In genomic region chr10:3803295-3803883, GRCh38 we compare ENCODE assay signal across 8 cellular contexts. TPM values are rescaled to one million over a fixed set of nuclear protein-coding genes. Genes with fewer than 3 reads are reported as not detected.
DNase-seq lines count a peak whose midpoint lies in the region; ATAC-seq and TF ChIP-seq lines count a peak whose summit lies in the region.

No MANE protein-coding gene starts in this region.

- H3K9me3 ChIP-seq in heart right ventricle, result peaks cover 0 to 2% (median 0%) of the 10 kb centered on the region in 11 donors
- H3K9me3 ChIP-seq in stomach, result no peaks in the 10 kb centered on the region

- H3K36me3 ChIP-seq in heart right ventricle (no peaks in the 10 kb centered on the region), stomach (no peaks in the 10 kb centered on the region)

- H3K27ac Mint-ChIP-seq in T-helper 2 cell treated with Interferon-gamma antibody and Interleukin-4, amounts not matched to agents 5 μg/mL and 100 μg/mL, for 36 hours, result peak overlapping the region; percentile 98

- TF ChIP-seq EP300 in stomach (IDR thresholded peaks at IDR 0.05), result no peak

- peaks cover 75% of the 10 kb centered on the region for H3K4me1 Mint-ChIP-seq in T-helper 2 cell treated with Interferon-gamma antibody and Interleukin-4, amounts not matched to agents 5 μg/mL and 100 μg/mL, for 36 hours (ENCODE audit: low read depth)

- no peak overlapping the region for H3K4me3 ChIP-seq in heart right ventricle
- H3K4me3 ChIP-seq in stomach, result no peak overlapping the region

- TF ChIP-seq CTCF in heart right ventricle (IDR thresholded peaks at IDR 0.05) (peak in 2 of 9 donors; percentile 5 to 7), stomach (IDR thresholded peaks at IDR 0.05) (no peak)

- peak; percentile 65 for DNase-seq in activated CD4-positive, alpha-beta T cell treated with anti-CD3 and anti-CD28 coated beads for 48 hours
- DNase-seq in activated CD4-positive, alpha-beta T cell treated with anti-CD3 and anti-CD28 coated beads for 1 hour, result no peak
- DNase-seq in T-helper 2 cell treated with Interferon-gamma antibody and Interleukin-4, amounts not matched to agents 5 μg/mL and 100 μg/mL, for 36 hours (ENCODE audit: low spot score), result no peak
- DNase-seq in heart right ventricle (peak in 1 of 2 donors; percentile 12), stomach (no peak), sciatic nerve (ENCODE audit: low spot score) (no peak), NK-92 (lab: John Stamatoyannopoulos, UW; ENCODE audit: unreplicated experiment) (no peak)
- no peak for DNase-seq in activated CD8-positive, alpha-beta memory T cell treated with anti-CD3 and anti-CD28 coated beads, Interleukin-2, amount 50 U/mL, for 48 hours

- H3K27ac ChIP-seq in heart right ventricle (peak overlapping the region in 9 of 10 donors; percentile 39 to 95 (median 90)), stomach (peak overlapping the region; percentile 73 to 94 (median 91))

- intact Hi-C loops in heart right ventricle (cut with DNase I) (loop anchor here in 3 of 10 donors (5.0 to 10.0 kb wide), 4 partner anchors 109 to 441 kb away; no protein-coding TSS in a partner anchor), stomach (cut with DNase I; ENCODE audit: low total_unique reads) (no loop called here), sciatic nerve (cut with DNase I) (no loop called here)

- TF ChIP-seq POLR2A in stomach (IDR thresholded peaks at IDR 0.05), result no peak

- H3K27me3 Mint-ChIP-seq in T-helper 2 cell treated with Interferon-gamma antibody and Interleukin-4, amounts not matched to agents 5 μg/mL and 100 μg/mL, for 36 hours (ENCODE audit: low read depth), result no peaks in the 10 kb centered on the region

- no peaks in the 10 kb centered on the region for H3K9me3 Mint-ChIP-seq in T-helper 2 cell treated with Interferon-gamma antibody and Interleukin-4, amounts not matched to agents 5 μg/mL and 100 μg/mL, for 36 hours

- H3K27me3 ChIP-seq in heart right ventricle (no peaks in the 10 kb centered on the region), stomach (no peaks in the 10 kb centered on the region)

- H3K4me3 Mint-ChIP-seq in T-helper 2 cell treated with Interferon-gamma antibody and Interleukin-4, amounts not matched to agents 5 μg/mL and 100 μg/mL, for 36 hours, result peak overlapping the region; percentile 52

- peaks cover 10 to 64% (median 57%) of the 10 kb centered on the region in 9 donors for H3K4me1 ChIP-seq in heart right ventricle
- H3K4me1 ChIP-seq in stomach, result peaks cover 39 to 58% (median 45%) of the 10 kb centered on the region in 4 donors

- ATAC-seq in heart right ventricle (no peak), sciatic nerve (no peak)

- no peaks in the 10 kb centered on the region for H3K36me3 Mint-ChIP-seq in T-helper 2 cell treated with Interferon-gamma antibody and Interleukin-4, amounts not matched to agents 5 μg/mL and 100 μg/mL, for 36 hours (ENCODE audit: low read depth)

- WGBS in heart right ventricle, 2 donors, result 45 to 50% methylated on average over 11 of the region's 11 CpGs
- 23 to 50% (median 39%) methylated on average over 11 of the region's 11 CpGs for WGBS in stomach, 5 donors

RNA-seq across cellular contexts. Expression of gene KLF6, which starts 18.4 kb away (rescaled TPM):
- total RNA-seq in heart right ventricle, result 10 to 100 TPM; 40.4 to 90.5 (median 56.6) TPM
- polyA plus RNA-seq in heart right ventricle, result 10 to 100 TPM; 22.1 to 34.1 TPM
- total RNA-seq in stomach, result 100 to 1,000 TPM in 4 of 5 donors, 10 to 100 TPM in 1; 78.2 to 187 (median 119) TPM
- polyA plus RNA-seq in stomach, result 10 to 100 TPM; 25.9 to 57.0 (median 31.4) TPM
- total RNA-seq in sciatic nerve, result 273 TPM
